In genomic region chr4:82479562-82479961, GRCh38 we compare ENCODE assay signal across 34 cellular contexts.
"Had no signal": no experiment of that assay in that cellular context is flagged by ENCODE, and none has a peak within 500 bp of the region (broad histone marks: within the 10 kb centered on the region; RNA-seq: fewer than 3 reads in every experiment).

No MANE protein-coding gene starts in this region.

- H3K36me3 ChIP-seq: adrenal gland, brain microvascular endothelial cell, breast epithelium had no signal

- H3K27ac ChIP-seq: adrenal gland, body of pancreas, brain microvascular endothelial cell, breast epithelium, VCaP had no signal

- H3K27me3 ChIP-seq: adrenal gland, body of pancreas, brain microvascular endothelial cell, breast epithelium had no signal

- H3K4me3 Mint-ChIP-seq: activated B cell treated with CpG ODN at 0.5 μM for 24 hours; activated CD4-positive, alpha-beta memory T cell treated with anti-CD3 and anti-CD28 coated beads for 36 hours; activated CD8-positive, alpha-beta T cell treated with anti-CD3 and anti-CD28 coated beads for 36 hours; activated naive CD4-positive, alpha-beta T cell treated with anti-CD3 and anti-CD28 coated beads for 36 hours; activated naive CD8-positive, alpha-beta T cell treated with anti-CD3 and anti-CD28 coated beads for 36 hours; activated T-cell treated with anti-CD3 and anti-CD28 coated beads, Interleukin-2, amount 50 U/mL, for 4 hours; activated T-cell treated with anti-CD3 and anti-CD28 coated beads, Interleukin-2, amount 50 U/mL, for 72 hours; activated T-helper 1 cell treated with anti-CD3 and anti-CD28 coated beads, Interleukin-12 subunit alpha, Interleukin-12 subunit beta, Interleukin-2, Interleukin-4 antibody, amounts not matched to agents 30 ng/mL and 10 ng/mL and 1 ng/mL, durations not matched to agents 14 hours and 24 hours and 36 hours; activated T-helper 17 cell treated with anti-CD3 and anti-CD28 coated beads, Interleukin-2, amount 50 U/mL, for 72 hours; T-helper 1 cell treated with Interleukin-12 subunit alpha and Interleukin-12 subunit beta and Interleukin-4 antibody, amounts not matched to agents 30 μg/mL and 1 μg/mL, for 36 hours; T-helper 2 cell treated with Interferon-gamma antibody and Interleukin-4, amounts not matched to agents 5 μg/mL and 100 μg/mL, for 36 hours had no signal

- H3K4me1 ChIP-seq: adrenal gland, breast epithelium had no signal

- H3K4me1 Mint-ChIP-seq: activated B cell treated with CpG ODN at 0.5 μM for 24 hours; activated naive CD8-positive, alpha-beta T cell treated with anti-CD3 and anti-CD28 coated beads for 36 hours had no signal

- H3K27ac Mint-ChIP-seq: activated B cell treated with CpG ODN at 0.5 μM for 24 hours; activated CD4-positive, alpha-beta memory T cell treated with anti-CD3 and anti-CD28 coated beads for 36 hours; activated CD8-positive, alpha-beta T cell treated with anti-CD3 and anti-CD28 coated beads for 36 hours; activated naive CD4-positive, alpha-beta T cell treated with anti-CD3 and anti-CD28 coated beads for 36 hours; activated naive CD4-positive, alpha-beta T cell treated with anti-CD3 and anti-CD28 coated beads, Interleukin-2, amount 50 U/mL, for 72 hours; activated naive CD8-positive, alpha-beta T cell treated with anti-CD3 and anti-CD28 coated beads for 36 hours; activated T-cell treated with anti-CD3 and anti-CD28 coated beads, Interleukin-2, amount 50 U/mL, for 72 hours; activated T-helper 1 cell treated with anti-CD3 and anti-CD28 coated beads, Interleukin-12 subunit alpha, Interleukin-12 subunit beta, Interleukin-2, Interleukin-4 antibody, amounts not matched to agents 30 ng/mL and 10 ng/mL and 1 ng/mL, durations not matched to agents 14 hours and 24 hours and 36 hours; activated T-helper 17 cell treated with anti-CD3 and anti-CD28 coated beads, Interleukin-2, amount 50 U/mL, for 72 hours; T-helper 1 cell treated with Interleukin-12 subunit alpha and Interleukin-12 subunit beta and Interleukin-4 antibody, amounts not matched to agents 30 μg/mL and 1 μg/mL, for 36 hours; T-helper 2 cell treated with Interferon-gamma antibody and Interleukin-4, amounts not matched to agents 5 μg/mL and 100 μg/mL, for 36 hours had no signal

- H3K9me3 Mint-ChIP-seq: activated B cell treated with CpG ODN at 0.5 μM for 24 hours; activated CD4-positive, alpha-beta memory T cell treated with anti-CD3 and anti-CD28 coated beads for 36 hours; activated CD8-positive, alpha-beta T cell treated with anti-CD3 and anti-CD28 coated beads for 36 hours; activated naive CD4-positive, alpha-beta T cell treated with anti-CD3 and anti-CD28 coated beads for 36 hours; activated naive CD4-positive, alpha-beta T cell treated with anti-CD3 and anti-CD28 coated beads, Interleukin-2, amount 50 U/mL, for 72 hours; activated naive CD8-positive, alpha-beta T cell treated with anti-CD3 and anti-CD28 coated beads for 36 hours; activated T-cell treated with anti-CD3 and anti-CD28 coated beads, Interleukin-2, amount 50 U/mL, for 4 hours; activated T-cell treated with anti-CD3 and anti-CD28 coated beads, Interleukin-2, amount 50 U/mL, for 72 hours; activated T-helper 1 cell treated with anti-CD3 and anti-CD28 coated beads, Interleukin-12 subunit alpha, Interleukin-12 subunit beta, Interleukin-2, Interleukin-4 antibody, amounts not matched to agents 30 ng/mL and 10 ng/mL and 1 ng/mL, durations not matched to agents 14 hours and 24 hours and 36 hours; activated T-helper 17 cell treated with anti-CD3 and anti-CD28 coated beads, Interleukin-2, amount 50 U/mL, for 72 hours; T-helper 1 cell treated with Interleukin-12 subunit alpha and Interleukin-12 subunit beta and Interleukin-4 antibody, amounts not matched to agents 30 μg/mL and 1 μg/mL, for 36 hours; T-helper 2 cell treated with Interferon-gamma antibody and Interleukin-4, amounts not matched to agents 5 μg/mL and 100 μg/mL, for 36 hours had no signal

- H3K4me3 ChIP-seq: adrenal gland, body of pancreas, breast epithelium had no signal

- H3K9me3 ChIP-seq: adrenal gland, body of pancreas, breast epithelium had no signal

- H3K27me3 Mint-ChIP-seq: activated B cell treated with CpG ODN at 0.5 μM for 24 hours; activated CD4-positive, alpha-beta memory T cell treated with anti-CD3 and anti-CD28 coated beads for 36 hours; activated CD8-positive, alpha-beta T cell treated with anti-CD3 and anti-CD28 coated beads for 36 hours; activated naive CD8-positive, alpha-beta T cell treated with anti-CD3 and anti-CD28 coated beads for 36 hours; activated T-helper 17 cell treated with anti-CD3 and anti-CD28 coated beads, Interleukin-2, amount 50 U/mL, for 72 hours had no signal

- DNase-seq: activated B cell treated with CpG ODN at 0.5 μM for 24 hours; activated CD4-positive, alpha-beta memory T cell treated with anti-CD3 and anti-CD28 coated beads for 36 hours; activated CD4-positive, alpha-beta T cell treated with anti-CD3 and anti-CD28 coated beads for 4 hours; activated CD4-positive, alpha-beta T cell treated with anti-CD3 and anti-CD28 coated beads, Interleukin-2, amount 50 U/mL, for 1 hour; activated CD4-positive, alpha-beta T cell treated with anti-CD3 and anti-CD28 coated beads, Interleukin-2, amount 50 U/mL, for 4 hours; activated CD4-positive, CD25-positive, alpha-beta regulatory T cell treated with anti-CD3 and anti-CD28 coated beads, Interleukin-2, amount 50 U/mL, for 72 hours; activated CD8-positive, alpha-beta memory T cell treated with anti-CD3 and anti-CD28 coated beads, Interleukin-2, amount 50 U/mL, for 4 hours; activated CD8-positive, alpha-beta T cell treated with anti-CD3 and anti-CD28 coated beads for 36 hours; activated effector memory CD4-positive, alpha-beta T cell treated with anti-CD3 and anti-CD28 coated beads, Interleukin-2, amount 50 U/mL, for 16 hours; activated gamma-delta T cell treated with Interleukin-2 at 50 U/mL for 16 hours; activated naive CD4-positive, alpha-beta T cell; activated naive CD4-positive, alpha-beta T cell treated with anti-CD3 and anti-CD28 coated beads for 36 hours; activated naive CD4-positive, alpha-beta T cell treated with anti-CD3 and anti-CD28 coated beads, Interleukin-2, amount 50 U/mL, for 16 hours; activated naive CD8-positive, alpha-beta T cell treated with anti-CD3 and anti-CD28 coated beads for 36 hours; activated T-cell treated with anti-CD3 and anti-CD28 coated beads for 4 hours; activated T-cell treated with anti-CD3 and anti-CD28 coated beads, Interleukin-2, amount 50 U/mL, for 1 hour; activated T-cell treated with anti-CD3 and anti-CD28 coated beads, Interleukin-2, amount 50 U/mL, for 4 hours; activated T-cell treated with anti-CD3 and anti-CD28 coated beads, Interleukin-2, amount 50 U/mL, for 72 hours; adrenal gland; amniotic stem cell; aorta; body of pancreas; brain microvascular endothelial cell; central memory CD4-positive, alpha-beta T cell; T-helper 1 cell; T-helper 2 cell; T-helper 9 cell had no signal
